ENCODE assay signal across 20 cellular contexts in the genomic region with DNA sequence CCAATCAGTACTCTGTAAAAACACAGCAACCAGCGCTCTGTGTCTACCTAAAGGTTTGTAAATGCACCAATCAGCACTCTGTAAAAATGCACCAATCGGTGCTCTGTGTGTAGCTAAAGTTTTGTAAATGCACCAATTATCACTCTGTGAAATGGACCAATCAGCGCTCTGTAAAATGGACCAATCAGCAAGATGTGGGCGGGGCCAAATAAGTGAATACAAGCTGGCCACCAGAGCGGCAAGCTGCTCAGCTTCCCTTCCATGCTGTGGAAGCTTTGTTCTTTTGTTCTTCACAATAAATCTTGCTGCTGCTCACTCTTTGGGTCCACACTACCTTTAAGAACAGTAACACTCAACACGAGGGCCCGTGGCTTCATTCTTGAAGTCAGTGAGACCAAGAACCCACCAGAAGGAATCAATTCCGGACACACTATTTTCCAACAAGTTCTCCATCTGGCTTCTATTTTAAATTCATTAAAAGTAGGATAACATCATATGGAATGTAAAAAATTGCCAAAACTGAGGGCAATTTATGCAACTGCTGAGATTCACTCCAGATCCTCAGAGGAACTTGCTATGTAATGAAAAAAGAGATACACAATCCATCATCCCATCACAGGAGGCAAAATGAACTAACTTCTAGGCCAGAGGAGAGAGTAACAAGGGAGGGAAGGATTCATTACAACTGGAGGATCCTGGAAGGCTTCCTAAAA.
"Had no signal": no experiment of that assay in that cellular context is flagged by ENCODE, and none has a peak within 500 bp of the region (broad histone marks: within the 10 kb centered on the region; RNA-seq: fewer than 3 reads in every experiment).

No MANE protein-coding gene starts in this region.

- H3K9me3 Mint-ChIP-seq: activated naive CD4-positive, alpha-beta T cell treated with anti-CD3 and anti-CD28 coated beads, Interleukin-2, amount 50 U/mL, for 72 hours; dendritic cell treated with granulocyte-macrophage colony-stimulating factor and Interleukin-4, amounts not matched to agents 40 ng/mL and 50 ng/mL, for 4 days; mesothelial cell of epicardium; natural killer cell treated with Interleukin-12 subunit alpha and Interleukin-12 subunit beta and Interleukin-15 and Interleukin-18, amount 100 ng/mL, for 72 hours; T-cell had no signal

- H3K27me3 ChIP-seq: cardiac muscle cell, esophagus muscularis mucosa, foreskin keratinocyte had no signal

- DNase-seq: activated CD4-positive, CD25-positive, alpha-beta regulatory T cell; activated T-cell treated with anti-CD3 and anti-CD28 coated beads, Interleukin-2, amount 50 U/mL, for 24 hours; effector CD8-positive, alpha-beta T cell; foreskin keratinocyte; glutamatergic neuron; hippocampal formation; left colon; lower lobe of right lung; nucleus accumbens; posterior cingulate gyrus; SK-N-SH; stimulated activated naive CD4-positive, alpha-beta T cell; T-cell had no signal

- H3K36me3 Mint-ChIP-seq: mesothelial cell of epicardium; natural killer cell treated with Interleukin-12 subunit alpha and Interleukin-12 subunit beta and Interleukin-15 and Interleukin-18, amount 100 ng/mL, for 72 hours; T-cell had no signal

- H3K9ac ChIP-seq: SK-N-SH had no signal

- ATAC-seq: activated naive CD4-positive, alpha-beta T cell treated with anti-CD3 and anti-CD28 coated beads, Interleukin-2, amount 50 U/mL, for 72 hours; foreskin keratinocyte; left colon; lower lobe of right lung; natural killer cell treated with Interleukin-12 subunit alpha and Interleukin-12 subunit beta and Interleukin-15 and Interleukin-18, amount 100 ng/mL, for 72 hours; T-cell had no signal

- H3K27me3 Mint-ChIP-seq: activated T-cell treated with anti-CD3 and anti-CD28 coated beads, Interleukin-2, amount 50 U/mL, for 24 hours; natural killer cell treated with Interleukin-12 subunit alpha and Interleukin-12 subunit beta and Interleukin-15 and Interleukin-18, amount 100 ng/mL, for 72 hours had no signal

- FAIRE-seq: islet of Langerhans had no signal

- H3K36me3 ChIP-seq: cardiac muscle cell, esophagus muscularis mucosa, lower lobe of right lung had no signal

- H3K9me3 ChIP-seq: esophagus muscularis mucosa, lower lobe of right lung, SK-N-SH had no signal

- H3K4me2 ChIP-seq: SK-N-SH had no signal

- H3K27ac Mint-ChIP-seq: activated naive CD4-positive, alpha-beta T cell treated with anti-CD3 and anti-CD28 coated beads, Interleukin-2, amount 50 U/mL, for 72 hours; activated T-cell treated with anti-CD3 and anti-CD28 coated beads, Interleukin-2, amount 50 U/mL, for 24 hours; dendritic cell treated with granulocyte-macrophage colony-stimulating factor and Interleukin-4, amounts not matched to agents 40 ng/mL and 50 ng/mL, for 4 days; mesothelial cell of epicardium; T-cell had no signal

- H3K27ac ChIP-seq: cardiac muscle cell, esophagus muscularis mucosa, foreskin keratinocyte, lower lobe of right lung had no signal

- H3K4me3 ChIP-seq: cardiac muscle cell, esophagus muscularis mucosa, lower lobe of right lung had no signal

- H3K9me2 ChIP-seq: SK-N-SH had no signal

- H3K4me3 Mint-ChIP-seq: activated T-cell treated with anti-CD3 and anti-CD28 coated beads, Interleukin-2, amount 50 U/mL, for 24 hours; dendritic cell treated with granulocyte-macrophage colony-stimulating factor and Interleukin-4, amounts not matched to agents 40 ng/mL and 50 ng/mL, for 4 days; mesothelial cell of epicardium; natural killer cell treated with Interleukin-12 subunit alpha and Interleukin-12 subunit beta and Interleukin-15 and Interleukin-18, amount 100 ng/mL, for 72 hours; T-cell had no signal
